Comparison of ENCODE assay signal across 28 cellular contexts in the genomic region with DNA sequence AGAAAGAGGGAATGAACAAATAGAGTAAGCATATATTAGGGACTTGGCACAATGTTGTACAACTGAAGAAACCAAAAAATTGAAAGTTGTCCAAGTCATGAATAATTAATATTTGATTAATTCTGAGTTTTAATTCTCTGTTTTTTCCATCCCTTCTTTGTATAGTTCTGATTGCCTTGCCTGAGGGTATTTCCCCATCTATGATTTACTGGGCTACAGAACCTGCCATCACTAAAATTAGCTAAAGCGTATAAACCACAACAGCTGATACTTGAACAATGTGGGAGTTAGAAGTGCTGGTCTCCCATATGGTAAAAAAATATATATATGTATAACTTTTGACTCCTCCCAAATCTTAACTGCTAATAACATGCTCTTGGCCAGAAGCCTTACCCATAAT.
"Had no signal": no experiment of that assay in that cellular context is flagged by ENCODE, and none has a peak within 500 bp of the region (broad histone marks: within the 10 kb centered on the region; RNA-seq: fewer than 3 reads in every experiment).

No MANE protein-coding gene starts in this region.

- H3K4me1 Mint-ChIP-seq: stimulated activated effector memory CD8-positive, alpha-beta T cell treated with anti-CD3 and anti-CD28 coated beads, Interleukin-12 subunit alpha, Interleukin-12 subunit beta, amount 100 ng/mL, for 72 hours; stimulated activated memory B cell treated with anti-CD40 and anti-IgM and Interleukin-4, amounts not matched to agents 10 μg/mL and 1 μg/mL and 100 μg/mL, for 72 hours; stimulated activated naive B cell treated with anti-CD40 and anti-IgM and Interleukin-4, amounts not matched to agents 10 μg/mL and 1 μg/mL and 100 μg/mL, for 72 hours; stimulated activated naive CD8-positive, alpha-beta T cell treated with anti-CD3 and anti-CD28 coated beads, Interleukin-15, amount 100 ng/mL, for 72 hours had no signal

- H3K27me3 ChIP-seq: stomach, suprapubic skin, testis, thyroid gland, tibial artery, tibial nerve, transverse colon, upper lobe of left lung, upper lobe of right lung, uterus, vagina had no signal

- H3K27ac ChIP-seq: stomach, suprapubic skin, testis, thoracic aorta, thyroid gland, tibial artery, tibial nerve, transverse colon, upper lobe of left lung, upper lobe of right lung, uterus, vagina had no signal

- H3K4me1 ChIP-seq: stomach, suprapubic skin, testis, thyroid gland, tibial artery, tibial nerve, transverse colon, upper lobe of left lung, upper lobe of right lung, uterus, vagina had no signal

- H3K36me3 Mint-ChIP-seq: stimulated activated effector memory CD8-positive, alpha-beta T cell treated with anti-CD3 and anti-CD28 coated beads, Interleukin-12 subunit alpha, Interleukin-12 subunit beta, amount 100 ng/mL, for 72 hours; stimulated activated memory B cell treated with anti-CD40 and anti-IgM and Interleukin-4, amounts not matched to agents 10 μg/mL and 1 μg/mL and 100 μg/mL, for 72 hours; stimulated activated naive B cell treated with anti-CD40 and anti-IgM and Interleukin-4, amounts not matched to agents 10 μg/mL and 1 μg/mL and 100 μg/mL, for 72 hours; type B pancreatic cell had no signal

- ATAC-seq: stimulated activated effector memory CD8-positive, alpha-beta T cell treated with anti-CD3 and anti-CD28 coated beads, Interleukin-12 subunit alpha, Interleukin-12 subunit beta, amount 100 ng/mL, for 72 hours; stimulated activated memory B cell treated with anti-CD40 and anti-IgM and Interleukin-4, amounts not matched to agents 10 μg/mL and 1 μg/mL and 100 μg/mL, for 72 hours; stimulated activated naive B cell treated with anti-CD40 and anti-IgM and Interleukin-4, amounts not matched to agents 10 μg/mL and 1 μg/mL and 100 μg/mL, for 72 hours; stimulated activated naive CD8-positive, alpha-beta T cell treated with anti-CD3 and anti-CD28 coated beads, Interleukin-15, amount 100 ng/mL, for 72 hours; stimulated activated naive CD8-positive, alpha-beta T cell treated with anti-CD3 and anti-CD28 coated beads, Interleukin-15, Interleukin-2, amounts not matched to agents 100 U/mL and 50 U/mL, for 24 hours; upper lobe of right lung had no signal

- H3K4me3 Mint-ChIP-seq: stimulated activated effector memory CD8-positive, alpha-beta T cell treated with anti-CD3 and anti-CD28 coated beads, Interleukin-12 subunit alpha, Interleukin-12 subunit beta, amount 100 ng/mL, for 72 hours; stimulated activated memory B cell treated with anti-CD40 and anti-IgM and Interleukin-4, amounts not matched to agents 10 μg/mL and 1 μg/mL and 100 μg/mL, for 72 hours; stimulated activated naive B cell treated with anti-CD40 and anti-IgM and Interleukin-4, amounts not matched to agents 10 μg/mL and 1 μg/mL and 100 μg/mL, for 72 hours; stimulated activated naive CD8-positive, alpha-beta T cell treated with anti-CD3 and anti-CD28 coated beads, Interleukin-15, amount 100 ng/mL, for 72 hours; stimulated activated naive CD8-positive, alpha-beta T cell treated with anti-CD3 and anti-CD28 coated beads, Interleukin-15, Interleukin-2, amounts not matched to agents 100 ng/mL and 50 ng/mL, for 24 hours; type B pancreatic cell had no signal

- DNase-seq: stimulated activated CD4-positive, alpha-beta T cell treated with anti-CD3 and anti-CD28 coated beads, Interleukin-2, amount 100 ng/mL, for 48 hours; stimulated activated CD4-positive, alpha-beta T cell treated with anti-CD3 and anti-CD28 coated beads, Interleukin-4, amount 100 ng/mL, for 1 hour; stimulated activated CD4-positive, alpha-beta T cell treated with anti-CD3 and anti-CD28 coated beads, Interleukin-4, amount 100 ng/mL, for 24 hours; stimulated activated CD4-positive, alpha-beta T cell treated with anti-CD3 and anti-CD28 coated beads, Interleukin-4, amount 100 ng/mL, for 4 hours; stimulated activated CD8-positive, alpha-beta memory T cell treated with anti-CD3 and anti-CD28 coated beads, Interleukin-4, amount 100 ng/mL, for 48 hours; stimulated activated naive B cell treated with anti-CD40 and anti-IgM and Interleukin-4, amounts not matched to agents 10 μg/mL and 1 μg/mL and 100 μg/mL, for 72 hours; stimulated activated naive CD4-positive, alpha-beta T cell; stimulated activated naive CD4-positive, alpha-beta T cell treated with Interleukin-2 at 50 U/mL for 16 hours; stimulated activated naive CD8-positive, alpha-beta T cell treated with anti-CD3 and anti-CD28 coated beads, Interleukin-15, amount 100 ng/mL, for 72 hours; stimulated activated naive CD8-positive, alpha-beta T cell treated with anti-CD3 and anti-CD28 coated beads, Interleukin-15, Interleukin-2, amounts not matched to agents 100 U/mL and 50 U/mL, for 24 hours; stomach; substantia nigra; testis; thyroid gland; tibial artery; transverse colon; trophoblast cell; upper lobe of left lung; upper lobe of right lung; uterus had no signal

- H3K9me3 ChIP-seq: stomach, testis, thoracic aorta, thyroid gland, tibial artery, tibial nerve, transverse colon, upper lobe of left lung, upper lobe of right lung, uterus, vagina had no signal

- H3K9me3 Mint-ChIP-seq: stimulated activated memory B cell treated with anti-CD40 and anti-IgM and Interleukin-4, amounts not matched to agents 10 μg/mL and 1 μg/mL and 100 μg/mL, for 72 hours; type B pancreatic cell had no signal

- H3K27ac Mint-ChIP-seq: stimulated activated effector memory CD8-positive, alpha-beta T cell treated with anti-CD3 and anti-CD28 coated beads, Interleukin-12 subunit alpha, Interleukin-12 subunit beta, amount 100 ng/mL, for 72 hours; stimulated activated memory B cell treated with anti-CD40 and anti-IgM and Interleukin-4, amounts not matched to agents 10 μg/mL and 1 μg/mL and 100 μg/mL, for 72 hours; stimulated activated naive B cell treated with anti-CD40 and anti-IgM and Interleukin-4, amounts not matched to agents 10 μg/mL and 1 μg/mL and 100 μg/mL, for 72 hours; stimulated activated naive CD8-positive, alpha-beta T cell treated with anti-CD3 and anti-CD28 coated beads, Interleukin-15, amount 100 ng/mL, for 72 hours; stimulated activated naive CD8-positive, alpha-beta T cell treated with anti-CD3 and anti-CD28 coated beads, Interleukin-15, Interleukin-2, amounts not matched to agents 100 ng/mL and 50 ng/mL, for 24 hours; type B pancreatic cell had no signal

- H3K4me3 ChIP-seq: stomach, suprapubic skin, testis, thoracic aorta, thyroid gland, tibial artery, tibial nerve, transverse colon, upper lobe of left lung, upper lobe of right lung, uterus, vagina had no signal

- H3K27me3 Mint-ChIP-seq: stimulated activated memory B cell treated with anti-CD40 and anti-IgM and Interleukin-4, amounts not matched to agents 10 μg/mL and 1 μg/mL and 100 μg/mL, for 72 hours; stimulated activated naive B cell treated with anti-CD40 and anti-IgM and Interleukin-4, amounts not matched to agents 10 μg/mL and 1 μg/mL and 100 μg/mL, for 72 hours; stimulated activated naive CD8-positive, alpha-beta T cell treated with anti-CD3 and anti-CD28 coated beads, Interleukin-15, amount 100 ng/mL, for 72 hours; stimulated activated naive CD8-positive, alpha-beta T cell treated with anti-CD3 and anti-CD28 coated beads, Interleukin-15, Interleukin-2, amounts not matched to agents 100 ng/mL and 50 ng/mL, for 24 hours; type B pancreatic cell had no signal

- H3K36me3 ChIP-seq: stomach, suprapubic skin, thoracic aorta, thyroid gland, tibial artery, tibial nerve, transverse colon, upper lobe of left lung, upper lobe of right lung, uterus, vagina had no signal
